ENCODE assay signal across 17 cellular contexts in the genomic region with DNA sequence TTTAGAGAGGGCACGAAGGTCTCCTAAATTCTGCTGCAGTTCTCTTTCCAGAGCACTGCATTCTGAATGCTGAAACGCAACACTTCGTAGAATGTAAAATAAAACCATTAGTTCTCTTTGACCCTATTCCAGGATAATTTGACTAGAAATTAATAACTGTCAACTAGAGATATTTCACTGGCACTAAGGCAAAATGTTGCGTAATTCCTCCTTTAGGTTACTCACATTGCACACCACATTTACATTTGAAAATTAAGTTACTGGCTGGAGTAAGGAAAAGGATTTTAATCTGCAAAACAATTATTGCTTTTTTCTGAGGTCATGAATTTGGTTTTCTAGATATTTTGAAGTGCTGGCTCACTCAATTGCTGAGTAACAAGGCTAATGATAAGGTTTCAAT. TPM values are rescaled to one million over a fixed set of nuclear protein-coding genes. Genes with fewer than 3 reads are reported as not detected.
DNase-seq lines count a peak whose midpoint lies in the region; ATAC-seq and TF ChIP-seq lines count a peak whose summit lies in the region.
"Had no signal": no experiment of that assay in that cellular context is flagged by ENCODE, and none has a peak within 500 bp of the region (broad histone marks: within the 10 kb centered on the region; RNA-seq: fewer than 3 reads in every experiment).

No MANE protein-coding gene starts in this region.

- H3K9me3 ChIP-seq in H9 (ENCODE audit: control insufficient read depth, low read depth, low read length) (no peaks in the 10 kb centered on the region), adipocyte (ENCODE audit: control insufficient read depth, low read length) (no peaks in the 10 kb centered on the region)
- H3K9me3 ChIP-seq: A549 had no signal

- no peaks in the 10 kb centered on the region; a peak in 1 of 5 replicates for H3K9me3 Mint-ChIP-seq in H9
- H3K9me3 Mint-ChIP-seq: CD4-positive, alpha-beta T cell; HFFc6 had no signal

- no peak for ATAC-seq in HG03342 (IDR thresholded peaks at IDR 0.05; ENCODE audit: unreplicated experiment)
- ATAC-seq: A549 had no signal

- TF ChIP-seq RAD21 in Ishikawa (IDR thresholded peaks at IDR 0.05; ENCODE audit: low read depth) = no peak

- no peak overlapping the region for H2BK120ac ChIP-seq in H9 (ENCODE audit: low read depth, low read length, poor library complexity, severe bottlenecking)

- no peak overlapping the region for H4K91ac ChIP-seq in H9 (ENCODE audit: insufficient read length, low read depth, low read length)

- no peak overlapping the region for H2AFZ ChIP-seq in H9 (ENCODE audit: low read length)
- H2AFZ ChIP-seq: PC-9 had no signal

- H3K56ac ChIP-seq in H9 (ENCODE audit: insufficient read length, low read depth, low read length) = no peak overlapping the region

- H3K14ac ChIP-seq in H9 (ENCODE audit: insufficient read depth, low read length) = no peak overlapping the region

- no peak overlapping the region for H3K4me3 Mint-ChIP-seq in H9
- H3K4me3 Mint-ChIP-seq: CD4-positive, alpha-beta T cell; HFFc6 had no signal

- no peak overlapping the region for H3T11ph ChIP-seq in H9 (ENCODE audit: low read length)

- H3K23me2 ChIP-seq in H9 (ENCODE audit: insufficient read length, low read depth, low read length, poor library complexity, severe bottlenecking) = no peaks in the 10 kb centered on the region

- no peak overlapping the region for H2AK5ac ChIP-seq in H9 (ENCODE audit: insufficient read length, low read length)

- H4K5ac ChIP-seq in H9 (ENCODE audit: insufficient read length, low read depth, low read length) = no peak overlapping the region

- H2BK20ac ChIP-seq in H9 (ENCODE audit: low read depth, low read length, poor library complexity, severe bottlenecking) = no peak overlapping the region

- DNase-seq in H9 = no peak
- DNase-seq in adipocyte (ENCODE audit: low read depth) = peak; percentile 12
- DNase-seq in fibroblast of pulmonary artery (ENCODE audit: low read depth) = peak; percentile 25
- no peak for DNase-seq in stimulated activated CD4-positive, alpha-beta T cell treated with anti-CD3 and anti-CD28 coated beads, Interleukin-1b, Interleukin-23, amount 100 ng/mL, for 48 hours
- DNase-seq in effector CD8-positive, alpha-beta T cell (lab: John Stamatoyannopoulos, UW) = no peak
- DNase-seq: CD4-positive, alpha-beta T cell; DMS153; GF-D8; HFFc6; NCI-H1417 treated with DMSO at 0.1 percent for 48 hours; NCI-H1930; NCI-H345; NCI-H524 treated with DMSO at 0.1 percent for 48 hours; PC-9 had no signal

- H2BK15ac ChIP-seq in H9 (ENCODE audit: low read depth, low read length) = no peak overlapping the region

- H3K27me3 ChIP-seq in H9 (ENCODE audit: insufficient read depth, low read length) (no peaks in the 10 kb centered on the region), adipocyte (replicated peaks; ENCODE audit: control insufficient read depth, insufficient read depth, low read length) (no peaks in the 10 kb centered on the region)

- H3K79me2 ChIP-seq in H9 (ENCODE audit: insufficient read depth, low read length) = no peaks in the 10 kb centered on the region

- TF ChIP-seq EP300 in Ishikawa (IDR thresholded peaks at IDR 0.05; ENCODE audit: borderline replicate concordance) = no peak

- H3K18ac ChIP-seq in H9 (ENCODE audit: insufficient read length, low read depth, low read length) = no peak overlapping the region

- no peak overlapping the region for H2BK5ac ChIP-seq in H9 (ENCODE audit: insufficient read length, low read length)

- H3K36me3 Mint-ChIP-seq in H9 (ENCODE audit: insufficient read depth in 1 of 3, low read depth in 3 of 3) = no peaks in the 10 kb centered on the region; a peak in 1 of 7 replicates

- no peak overlapping the region for H3K4me2 ChIP-seq in H9 (ENCODE audit: insufficient read depth, insufficient read length, low read length)
- H3K4me2 ChIP-seq: A549, PC-9 had no signal

- no peak overlapping the region for H2BK12ac ChIP-seq in H9 (ENCODE audit: insufficient read length, low read depth, low read length)

- H3K23ac ChIP-seq in H9 (ENCODE audit: insufficient read length, low read depth, low read length) = no peak overlapping the region

- H3K4me1 ChIP-seq in H9 (ENCODE audit: insufficient read depth, low read length) (peaks cover 4% of the 10 kb centered on the region; the same call in 1 of the 2 replicates), adipocyte (ENCODE audit: control insufficient read depth, insufficient read depth, low read length) (peaks cover 4% of the 10 kb centered on the region)
- H3K4me1 ChIP-seq: A549 had no signal

- H3K4me1 Mint-ChIP-seq in H9 = peaks cover 32 to 37% of the 10 kb centered on the region in 2 experiments

- H4K20me1 ChIP-seq in H9 (ENCODE audit: control insufficient read depth, insufficient read depth, insufficient read length) = no peaks in the 10 kb centered on the region

- no peak overlapping the region for H3K4ac ChIP-seq in H9 (ENCODE audit: low read depth, low read length)

- H3K4me3 ChIP-seq in adipocyte (ENCODE audit: low read length) (no peak overlapping the region), fibroblast of pulmonary artery (replicated peaks; ENCODE audit: low read depth, low read length) (no peak overlapping the region)
- H3K4me3 ChIP-seq: A549, PC-9 had no signal

- H3K9ac ChIP-seq in H9 (ENCODE audit: extremely low read depth, insufficient read length, low read length) (no peak overlapping the region), adipocyte (ENCODE audit: low read length) (no peak overlapping the region)

- no peak for TF ChIP-seq CTCF in H9 (conservative IDR thresholded peaks at IDR 0.05)
- no peak for TF ChIP-seq CTCF in fibroblast of pulmonary artery (IDR thresholded peaks at IDR 0.05; ENCODE audit: low read length, missing control alignments)

- WGBS in H9 (ENCODE audit: extremely low coverage, insufficient read length, low lambda C conversion rate) = no CpG with 5 or more reads among the region's 4 CpGs

- no peaks in the 10 kb centered on the region for H3K27me3 Mint-ChIP-seq in H9 (ENCODE audit: low read depth)
- H3K27me3 Mint-ChIP-seq: CD4-positive, alpha-beta T cell had no signal

- no peaks in the 10 kb centered on the region for H3K36me3 ChIP-seq in adipocyte (ENCODE audit: control insufficient read depth, insufficient read depth, low read length, severe bottlenecking)

- H3K27ac Mint-ChIP-seq in H9 = peak overlapping the region in 1 of 3 experiments; percentile 96; a peak in 2 of 7 replicates
- H3K27ac Mint-ChIP-seq: CD4-positive, alpha-beta T cell; HFFc6 had no signal

- H4K8ac ChIP-seq in H9 (replicated peaks; ENCODE audit: insufficient read length, low read depth, low read length) = no peak overlapping the region

- H3K79me1 ChIP-seq in H9 (ENCODE audit: insufficient read depth, low read depth, low read length, poor library complexity, severe bottlenecking) = no peaks in the 10 kb centered on the region

- H3K27ac ChIP-seq in H9 (ENCODE audit: insufficient read length, low read depth, low read length) = peak overlapping the region; percentile 46
- H3K27ac ChIP-seq: A549, PC-9 had no signal

TF ChIP-seq in Ishikawa, 13 proteins besides CTCF, POLR2A, EP300 and RAD21:
- peak; percentile 98 for TF ChIP-seq CEBPB (IDR thresholded peaks at IDR 0.05)
- peak; percentile 15; the same call in 1 of the 2 replicates for TF ChIP-seq NFIC (IDR thresholded peaks at IDR 0.05)
- TF ChIP-seq TAF1 (IDR thresholded peaks at IDR 0.05; ENCODE audit: low read depth) = no peak

RNA-seq across cellular contexts. Expression of a gene that starts 58.0 kb away (rescaled TPM):
- 0.68 and 1.0 TPM in 2 replicates for total RNA-seq in H9 (2021)
- total RNA-seq: CD4-positive, alpha-beta T cell had no signal

Comparison
In these comparisons a context has a peak if more than half of its experiments do, and no peak if none do; other contexts are left out.
1. DNase-seq: peak in adipocyte (single experiment) and fibroblast of pulmonary artery (single experiment); none in H9 (single experiment), stimulated activated CD4-positive, alpha-beta T cell treated with anti-CD3 and anti-CD28 coated beads, Interleukin-1b, Interleukin-23, amount 100 ng/mL, for 48 hours (single experiment) and effector CD8-positive, alpha-beta T cell (single experiment).